In the genomic region with DNA sequence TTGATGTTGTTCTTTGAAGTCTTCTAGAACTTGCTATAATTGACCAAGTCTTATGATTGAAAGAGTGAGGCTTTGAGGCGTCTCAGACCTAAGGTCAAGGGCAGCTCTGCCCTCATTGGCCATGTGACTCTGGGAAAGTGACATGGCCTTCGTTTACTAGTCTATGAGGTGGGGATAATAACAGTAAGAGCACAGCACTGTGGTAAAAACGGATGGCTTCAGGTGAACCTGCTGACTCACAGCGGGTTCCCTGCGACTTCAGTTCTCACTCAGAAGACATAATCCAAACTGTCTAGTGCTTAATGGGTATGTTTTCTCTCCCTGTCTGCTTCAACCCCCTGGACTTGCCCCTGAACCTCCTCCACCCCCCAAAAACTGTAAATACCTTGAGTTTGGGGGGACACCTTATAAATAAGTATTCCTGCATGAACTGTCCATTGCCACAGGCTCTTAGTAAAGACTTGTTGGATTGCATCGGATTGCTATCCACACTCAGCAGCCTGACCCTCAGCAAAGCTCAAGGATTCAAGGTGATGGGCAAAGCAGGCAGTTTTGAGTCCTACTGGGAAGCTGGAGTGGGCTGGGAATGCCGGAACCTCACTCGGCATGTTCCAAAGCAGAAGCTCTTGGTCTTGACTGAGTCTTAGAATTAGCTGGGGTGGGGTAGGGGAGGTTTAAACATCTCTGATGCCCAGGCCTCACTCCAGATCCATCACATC, we compare ENCODE assay signal across 20 cellular contexts.
DNase-seq lines count a peak whose midpoint lies in the region; ATAC-seq and TF ChIP-seq lines count a peak whose summit lies in the region.
"Had no signal": no experiment of that assay in that cellular context is flagged by ENCODE, and none has a peak within 500 bp of the region (broad histone marks: within the 10 kb centered on the region; RNA-seq: fewer than 3 reads in every experiment).

No MANE protein-coding gene starts in this region.

- H3K36me3 Mint-ChIP-seq in activated CD4-positive, alpha-beta T cell treated with anti-CD3 and anti-CD28 coated beads for 36 hours (ENCODE audit: low read depth): no peaks in the 10 kb centered on the region
- no peaks in the 10 kb centered on the region for H3K36me3 Mint-ChIP-seq in activated CD4-positive, alpha-beta T cell treated with anti-CD3 and anti-CD28 coated beads, Interleukin-2, amount 10 ng/mL, durations not matched to agents 7 days and 5 days (ENCODE audit: low read depth)
- peaks cover 14% of the 10 kb centered on the region for H3K36me3 Mint-ChIP-seq in dendritic cell treated with granulocyte-macrophage colony-stimulating factor and Interleukin-4, amounts not matched to agents 40 ng/mL and 50 ng/mL, for 4 days (ENCODE audit: low read depth)
- no peaks in the 10 kb centered on the region for H3K36me3 Mint-ChIP-seq in stimulated activated effector memory CD8-positive, alpha-beta T cell treated with anti-CD3 and anti-CD28 coated beads, Interleukin-12 subunit alpha, Interleukin-12 subunit beta, amount 100 ng/mL, for 72 hours

- H3K4me3 Mint-ChIP-seq in activated CD4-positive, alpha-beta T cell treated with anti-CD3 and anti-CD28 coated beads for 36 hours: no peak overlapping the region
- H3K4me3 Mint-ChIP-seq in activated CD4-positive, alpha-beta T cell treated with anti-CD3 and anti-CD28 coated beads, Interleukin-2, amount 10 ng/mL, durations not matched to agents 7 days and 5 days: no peak overlapping the region
- H3K4me3 Mint-ChIP-seq in dendritic cell treated with granulocyte-macrophage colony-stimulating factor and Interleukin-4, amounts not matched to agents 40 ng/mL and 50 ng/mL, for 4 days: no peak overlapping the region
- H3K4me3 Mint-ChIP-seq in stimulated activated effector memory CD8-positive, alpha-beta T cell treated with anti-CD3 and anti-CD28 coated beads, Interleukin-12 subunit alpha, Interleukin-12 subunit beta, amount 100 ng/mL, for 72 hours: no peak overlapping the region

- H3K27ac Mint-ChIP-seq in activated CD4-positive, alpha-beta T cell treated with anti-CD3 and anti-CD28 coated beads for 36 hours: no peak overlapping the region
- H3K27ac Mint-ChIP-seq in activated CD4-positive, alpha-beta T cell treated with anti-CD3 and anti-CD28 coated beads, Interleukin-2, amount 10 ng/mL, durations not matched to agents 7 days and 5 days: no peak overlapping the region
- H3K27ac Mint-ChIP-seq in dendritic cell treated with granulocyte-macrophage colony-stimulating factor and Interleukin-4, amounts not matched to agents 40 ng/mL and 50 ng/mL, for 4 days: peak overlapping the region; percentile 0
- no peak overlapping the region for H3K27ac Mint-ChIP-seq in stimulated activated effector memory CD8-positive, alpha-beta T cell treated with anti-CD3 and anti-CD28 coated beads, Interleukin-12 subunit alpha, Interleukin-12 subunit beta, amount 100 ng/mL, for 72 hours

- CTCF ChIA-PET in activated CD4-positive, alpha-beta T cell treated with anti-CD3 and anti-CD28 coated beads for 36 hours (lab: Charles Lee): interaction anchor here (0.6 kb wide), 1 partner anchor 126 kb away, joined by 3 read pairs; no protein-coding TSS in a partner anchor
- CTCF ChIA-PET in activated CD4-positive, alpha-beta T cell treated with anti-CD3 and anti-CD28 coated beads, Interleukin-2, amount 10 ng/mL, durations not matched to agents 7 days and 5 days (lab: Charles Lee): no interaction called here
- CTCF ChIA-PET in RWPE1 (lab: Yijun Ruan, JAX): no interaction called here

- TF ChIP-seq CTCF in RWPE1 (conservative IDR thresholded peaks at IDR 0.05; ENCODE audit: low read depth): no peak

- no peaks in the 10 kb centered on the region for H3K27me3 Mint-ChIP-seq in activated CD4-positive, alpha-beta T cell treated with anti-CD3 and anti-CD28 coated beads for 36 hours
- H3K27me3 Mint-ChIP-seq in activated CD4-positive, alpha-beta T cell treated with anti-CD3 and anti-CD28 coated beads, Interleukin-2, amount 10 ng/mL, durations not matched to agents 7 days and 5 days: peaks cover 11% of the 10 kb centered on the region
- peaks cover 5% of the 10 kb centered on the region for H3K27me3 Mint-ChIP-seq in dendritic cell treated with granulocyte-macrophage colony-stimulating factor and Interleukin-4, amounts not matched to agents 40 ng/mL and 50 ng/mL, for 4 days

- POLR2A ChIA-PET in activated CD4-positive, alpha-beta T cell treated with anti-CD3 and anti-CD28 coated beads for 36 hours (lab: Charles Lee): no interaction called here
- POLR2A ChIA-PET in activated CD4-positive, alpha-beta T cell treated with anti-CD3 and anti-CD28 coated beads, Interleukin-2, amount 10 ng/mL, durations not matched to agents 7 days and 5 days (lab: Charles Lee): no interaction called here
- POLR2A ChIA-PET in RWPE1 (lab: Yijun Ruan, JAX; ENCODE audit: low non-redundant PET): no interaction called here

- DNase-seq in activated CD4-positive, alpha-beta T cell treated with anti-CD3 and anti-CD28 coated beads for 36 hours: peak; percentile 47
- DNase-seq in activated CD4-positive, alpha-beta T cell treated with anti-CD3 and anti-CD28 coated beads, Interleukin-2, amount 10 ng/mL, durations not matched to agents 7 days and 5 days: no peak
- peak; percentile 28 for DNase-seq in stimulated activated CD4-positive, alpha-beta T cell treated with anti-CD3 and anti-CD28 coated beads, Interleukin-1b, Interleukin-23, amount 100 ng/mL, for 48 hours
- no peak for DNase-seq in stimulated activated CD4-positive, alpha-beta T cell treated with anti-CD3 and anti-CD28 coated beads, Interleukin-4, amount 100 ng/mL, for 1 hour
- DNase-seq in stimulated activated effector memory CD8-positive, alpha-beta T cell treated with anti-CD3 and anti-CD28 coated beads, Interleukin-12 subunit alpha, Interleukin-12 subunit beta, amount 100 ng/mL, for 72 hours (ENCODE audit: low spot score in 2 of 2): no peak
- DNase-seq in RWPE1 (ENCODE audit: low spot score): no peak
- DNase-seq: 8988T, ACHN, DMS53, NCI-H1092, NCI-H1417 treated with DMSO at 0.1 percent for 48 hours, NCI-H1694 treated with DMSO at 0.1 percent for 48 hours, NCI-H2081, NCI-H2227 treated with DMSO at 0.1 percent for 48 hours, NCI-H510A, NCI-H69, SHP77 treated with DMSO at 0.1 percent for 48 hours had no signal

- no peaks in the 10 kb centered on the region for H3K9me3 Mint-ChIP-seq in activated CD4-positive, alpha-beta T cell treated with anti-CD3 and anti-CD28 coated beads for 36 hours (ENCODE audit: low read depth)
- H3K9me3 Mint-ChIP-seq in activated CD4-positive, alpha-beta T cell treated with anti-CD3 and anti-CD28 coated beads, Interleukin-2, amount 10 ng/mL, durations not matched to agents 7 days and 5 days: peaks cover 2% of the 10 kb centered on the region
- no peaks in the 10 kb centered on the region for H3K9me3 Mint-ChIP-seq in dendritic cell treated with granulocyte-macrophage colony-stimulating factor and Interleukin-4, amounts not matched to agents 40 ng/mL and 50 ng/mL, for 4 days
- H3K9me3 Mint-ChIP-seq in stimulated activated effector memory CD8-positive, alpha-beta T cell treated with anti-CD3 and anti-CD28 coated beads, Interleukin-12 subunit alpha, Interleukin-12 subunit beta, amount 100 ng/mL, for 72 hours: no peaks in the 10 kb centered on the region

- ATAC-seq in activated CD4-positive, alpha-beta T cell treated with anti-CD3 and anti-CD28 coated beads for 36 hours: peak; percentile 60
- peak; percentile 51 for ATAC-seq in stimulated activated effector memory CD8-positive, alpha-beta T cell treated with anti-CD3 and anti-CD28 coated beads, Interleukin-12 subunit alpha, Interleukin-12 subunit beta, amount 100 ng/mL, for 72 hours
- ATAC-seq in GM21723 (IDR thresholded peaks at IDR 0.05; ENCODE audit: unreplicated experiment): no peak
- ATAC-seq: Panc1 had no signal

- H3K4me1 Mint-ChIP-seq in activated CD4-positive, alpha-beta T cell treated with anti-CD3 and anti-CD28 coated beads for 36 hours: peaks cover 42% of the 10 kb centered on the region
- peaks cover 7% of the 10 kb centered on the region for H3K4me1 Mint-ChIP-seq in activated CD4-positive, alpha-beta T cell treated with anti-CD3 and anti-CD28 coated beads, Interleukin-2, amount 10 ng/mL, durations not matched to agents 7 days and 5 days
- peaks cover 72% of the 10 kb centered on the region for H3K4me1 Mint-ChIP-seq in dendritic cell treated with granulocyte-macrophage colony-stimulating factor and Interleukin-4, amounts not matched to agents 40 ng/mL and 50 ng/mL, for 4 days (ENCODE audit: low read depth)
- peaks cover 28% of the 10 kb centered on the region for H3K4me1 Mint-ChIP-seq in stimulated activated effector memory CD8-positive, alpha-beta T cell treated with anti-CD3 and anti-CD28 coated beads, Interleukin-12 subunit alpha, Interleukin-12 subunit beta, amount 100 ng/mL, for 72 hours

- intact Hi-C loops in activated CD4-positive, alpha-beta T cell treated with anti-CD3 and anti-CD28 coated beads for 36 hours (cut with DNase I, micrococcal nuclease): no loop called here
- intact Hi-C loops in dendritic cell treated with granulocyte-macrophage colony-stimulating factor and Interleukin-4, amounts not matched to agents 40 ng/mL and 50 ng/mL, for 4 days (cut with micrococcal nuclease): no loop called here

- H3K27ac ChIP-seq in RWPE1: no peak overlapping the region

Comparison
In these comparisons a context has a peak if more than half of its experiments do, and no peak if none do; other contexts are left out.
1. DNase-seq: peak in activated CD4-positive, alpha-beta T cell treated with anti-CD3 and anti-CD28 coated beads for 36 hours (single experiment) and stimulated activated CD4-positive, alpha-beta T cell treated with anti-CD3 and anti-CD28 coated beads, Interleukin-1b, Interleukin-23, amount 100 ng/mL, for 48 hours (single experiment); none in activated CD4-positive, alpha-beta T cell treated with anti-CD3 and anti-CD28 coated beads, Interleukin-2, amount 10 ng/mL, durations not matched to agents 7 days and 5 days (single experiment), stimulated activated CD4-positive, alpha-beta T cell treated with anti-CD3 and anti-CD28 coated beads, Interleukin-4, amount 100 ng/mL, for 1 hour (single experiment), stimulated activated effector memory CD8-positive, alpha-beta T cell treated with anti-CD3 and anti-CD28 coated beads, Interleukin-12 subunit alpha, Interleukin-12 subunit beta, amount 100 ng/mL, for 72 hours (0 of 2) and RWPE1 (single experiment).